Comparison of ENCODE assay signal across 9 cellular contexts in the genomic region with DNA sequence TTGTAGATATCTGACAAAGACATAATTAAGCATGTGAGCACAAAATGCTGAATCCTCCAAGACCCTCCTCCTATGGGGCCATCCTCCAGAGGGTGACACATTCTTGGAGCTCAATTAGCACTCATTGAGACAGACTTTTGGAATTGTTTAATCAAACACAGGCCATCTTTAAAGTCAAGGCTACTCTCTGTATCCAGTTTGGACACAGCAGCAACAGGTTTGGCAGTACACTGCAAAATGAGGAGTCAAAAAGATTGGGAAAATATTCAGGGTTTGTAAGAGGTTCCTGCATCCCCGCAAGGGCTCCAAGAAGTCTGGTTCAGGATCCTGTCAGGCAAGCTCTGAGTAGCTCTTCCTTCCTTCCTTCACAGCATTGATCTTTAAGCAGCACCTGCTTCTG. TPM values are rescaled to one million over a fixed set of nuclear protein-coding genes. Genes with fewer than 3 reads are reported as not detected.
A peak's percentile ranks its signal among the peaks of the same experiment; 100 is the strongest.
DNase-seq lines count a peak whose midpoint lies in the region; ATAC-seq and TF ChIP-seq lines count a peak whose summit lies in the region.
"Had no signal": no experiment of that assay in that cellular context is flagged by ENCODE, and none has a peak within 500 bp of the region (broad histone marks: within the 10 kb centered on the region; RNA-seq: fewer than 3 reads in every experiment).

No MANE protein-coding gene starts in this region.

- peak overlapping the region in 5 of 12 donors; percentile 95 to 99 (median 99) for H3K27ac ChIP-seq in heart left ventricle
- peak overlapping the region; percentile 99 for H3K27ac ChIP-seq in lower lobe of right lung
- peak overlapping the region in 3 of 4 donors; percentile 97 to 100 (median 99) for H3K27ac ChIP-seq in upper lobe of left lung

- H3K4me3 Mint-ChIP-seq in activated naive CD8-positive, alpha-beta T cell treated with anti-CD3 and anti-CD28 coated beads, Interleukin-2, amount 10 ng/mL, durations not matched to agents 7 days and 5 days = peak overlapping the region; percentile 85

- WGBS in heart left ventricle, 4 donors = 64 to 91% (median 83%) methylated on average over 1 of the region's 1 CpG
- WGBS in upper lobe of left lung, 2 donors = 67 to 73% methylated on average over 1 of the region's 1 CpG

- TF ChIP-seq CTCF in heart left ventricle (IDR thresholded peaks at IDR 0.05) (no peak), lower lobe of right lung (IDR thresholded peaks at IDR 0.05) (no peak), upper lobe of left lung (IDR thresholded peaks at IDR 0.05) (no peak)

- intact Hi-C loops in heart left ventricle (cut with DNase I) (loop anchor here in 5 of 10 donors (2.0 to 10.0 kb wide), 6 partner anchors 35 to 487 kb away; partner anchors contain the start of genes DNAJA2 (in 1 of the 5) and NETO2 (in 1 of the 5)), left ventricle myocardium superior (cut with micrococcal nuclease) (loop anchor here (5.0 kb wide), 1 partner anchor 63 kb away; no protein-coding TSS in a partner anchor), lower lobe of right lung (cut with DNase I) (no loop called here)

- TF ChIP-seq POLR2A in heart left ventricle (IDR thresholded peaks at IDR 0.05) (no peak), upper lobe of left lung (IDR thresholded peaks at IDR 0.05) (no peak)

- H3K9me3 Mint-ChIP-seq in activated naive CD8-positive, alpha-beta T cell treated with anti-CD3 and anti-CD28 coated beads, Interleukin-2, amount 10 ng/mL, durations not matched to agents 7 days and 5 days = no peaks in the 10 kb centered on the region

- H3K36me3 ChIP-seq in heart left ventricle (peaks cover 0 to 45% (median 35%) of the 10 kb centered on the region in 9 donors), lower lobe of right lung (peaks cover 11% of the 10 kb centered on the region), upper lobe of left lung (peaks cover 0 to 24% (median 0%) of the 10 kb centered on the region in 4 donors)

- H3K4me3 ChIP-seq in heart left ventricle (peak overlapping the region in 8 of 12 donors; percentile 78 to 95 (median 90)), lower lobe of right lung (peak overlapping the region; percentile 89), upper lobe of left lung (peak overlapping the region in 2 of 4 donors; percentile 75 to 83)

- peaks cover 13% of the 10 kb centered on the region for H3K36me3 Mint-ChIP-seq in activated naive CD8-positive, alpha-beta T cell treated with anti-CD3 and anti-CD28 coated beads, Interleukin-2, amount 10 ng/mL, durations not matched to agents 7 days and 5 days

- H3K4me1 ChIP-seq in heart left ventricle (peaks cover 13 to 45% (median 40%) of the 10 kb centered on the region in 12 donors), lower lobe of right lung (peaks cover 44% of the 10 kb centered on the region), upper lobe of left lung (peaks cover 28 to 44% (median 33%) of the 10 kb centered on the region in 4 donors)

- H3K27ac Mint-ChIP-seq in activated naive CD8-positive, alpha-beta T cell treated with anti-CD3 and anti-CD28 coated beads, Interleukin-2, amount 10 ng/mL, durations not matched to agents 7 days and 5 days = peak overlapping the region; percentile 96

- H3K27me3 Mint-ChIP-seq in activated naive CD8-positive, alpha-beta T cell treated with anti-CD3 and anti-CD28 coated beads, Interleukin-2, amount 10 ng/mL, durations not matched to agents 7 days and 5 days = no peaks in the 10 kb centered on the region

- no peak for TF ChIP-seq EP300 in upper lobe of left lung (IDR thresholded peaks at IDR 0.05)

- H3K27me3 ChIP-seq in heart left ventricle (no peaks in the 10 kb centered on the region), lower lobe of right lung (ENCODE audit: low read depth) (no peaks in the 10 kb centered on the region), upper lobe of left lung (no peaks in the 10 kb centered on the region)

- H3K4me1 Mint-ChIP-seq in activated naive CD8-positive, alpha-beta T cell treated with anti-CD3 and anti-CD28 coated beads, Interleukin-2, amount 10 ng/mL, durations not matched to agents 7 days and 5 days = peaks cover 27% of the 10 kb centered on the region

- H3K9me3 ChIP-seq in heart left ventricle (no peaks in the 10 kb centered on the region), lower lobe of right lung (no peaks in the 10 kb centered on the region), upper lobe of left lung (no peaks in the 10 kb centered on the region)

- POLR2A ChIA-PET in activated naive CD8-positive, alpha-beta T cell treated with anti-CD3 and anti-CD28 coated beads, Interleukin-2, amount 10 ng/mL, durations not matched to agents 7 days and 5 days (lab: Charles Lee) = no interaction called here

- ATAC-seq in heart left ventricle (no peak), left ventricle myocardium superior (no peak), lower lobe of right lung (no peak), upper lobe of left lung (ENCODE audit: low FRiP score in 2 of 2) (no peak), GM18868 (IDR thresholded peaks at IDR 0.05; ENCODE audit: unreplicated experiment) (no peak)
- ATAC-seq in activated naive CD8-positive, alpha-beta T cell treated with anti-CD3 and anti-CD28 coated beads, Interleukin-2, amount 10 ng/mL, durations not matched to agents 7 days and 5 days (ENCODE audit: low read depth) = no peak

- DNase-seq in heart left ventricle (no peak), left ventricle myocardium superior (no peak), lower lobe of right lung (no peak), upper lobe of left lung (no peak), GM03348 (ENCODE audit: low spot score) (no peak)
- no peak for DNase-seq in activated naive CD8-positive, alpha-beta T cell treated with anti-CD3 and anti-CD28 coated beads, Interleukin-2, amount 10 ng/mL, durations not matched to agents 7 days and 5 days
- DNase-seq in stimulated activated naive CD4-positive, alpha-beta T cell (lab: John Stamatoyannopoulos, UW) = no peak
- DNase-seq: NCI-H1092 treated with DMSO at 0.1 percent for 48 hours had no signal

RNA-seq across cellular contexts. Expression of gene ITFG1, which starts 1.3 kb away (rescaled TPM):
- total RNA-seq in heart left ventricle = 100 to 1,000 TPM in 1 of 9 donors, 10 to 100 TPM in 8; 45.2 to 102 (median 73.4) TPM
- polyA plus RNA-seq in heart left ventricle = 10 to 100 TPM; 13.0 to 29.2 TPM
- total RNA-seq in left ventricle myocardium superior = 64.5 TPM
- 10 to 100 TPM; 22.1 to 24.9 TPM for total RNA-seq in activated naive CD8-positive, alpha-beta T cell treated with anti-CD3 and anti-CD28 coated beads, Interleukin-2, amount 10 ng/mL, durations not matched to agents 7 days and 5 days
- 50.0 TPM for total RNA-seq in lower lobe of right lung
- 10 to 100 TPM; 23.7 to 58.1 (median 43.6) TPM for total RNA-seq in upper lobe of left lung

RNA-seq across cellular contexts. Expression of gene PHKB, which starts 1.5 kb away (rescaled TPM):
- total RNA-seq in heart left ventricle (10 to 100 TPM; 49.2 to 70.1 (median 61.9) TPM), left ventricle myocardium superior (71.0 TPM), lower lobe of right lung (95.1 TPM), upper lobe of left lung (100 to 1,000 TPM in 2 of 6 donors, 10 to 100 TPM in 4; 63.0 to 135 (median 78.5) TPM)
- polyA plus RNA-seq in heart left ventricle = 10 to 100 TPM; 14.2 to 18.5 TPM
- 10 to 100 TPM; 37.5 to 39.3 TPM for total RNA-seq in activated naive CD8-positive, alpha-beta T cell treated with anti-CD3 and anti-CD28 coated beads, Interleukin-2, amount 10 ng/mL, durations not matched to agents 7 days and 5 days
